In the genomic region with DNA sequence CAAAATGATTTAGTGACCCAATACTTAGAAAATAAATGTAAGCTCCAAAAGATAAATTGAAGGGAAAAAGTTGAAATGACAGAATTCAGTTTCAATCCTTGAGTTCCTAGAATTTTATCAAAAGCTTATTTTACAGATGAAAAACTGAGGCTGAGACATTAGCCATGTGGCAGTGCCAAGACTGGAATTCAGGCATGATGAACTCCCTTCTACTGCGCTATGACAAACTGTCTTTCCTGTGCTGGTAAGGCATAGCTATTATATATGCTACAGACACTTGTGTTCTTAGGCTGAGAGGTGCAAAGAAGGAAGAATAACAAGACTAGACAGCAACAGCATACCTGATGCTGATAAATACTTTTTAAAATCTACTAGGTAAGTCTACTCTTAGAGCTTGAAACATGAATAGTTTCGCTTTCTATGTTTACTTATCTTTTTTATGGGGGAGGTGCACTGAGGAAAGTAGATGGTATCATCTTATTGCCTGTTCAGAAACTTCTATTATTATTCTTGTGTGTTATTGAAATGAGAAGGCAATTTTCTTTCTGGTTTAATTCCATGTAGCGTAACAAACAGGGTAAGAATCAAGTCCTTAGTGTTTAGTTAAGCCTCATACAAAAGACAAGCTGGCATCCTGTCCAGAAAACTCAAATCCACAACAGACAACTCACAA, we compare ENCODE assay signal across 8 cellular contexts. TPM values are rescaled to one million over a fixed set of nuclear protein-coding genes. Genes with fewer than 3 reads are reported as not detected.
DNase-seq lines count a peak whose midpoint lies in the region; ATAC-seq and TF ChIP-seq lines count a peak whose summit lies in the region.

No MANE protein-coding gene starts in this region.

- no peak for TF ChIP-seq CTCF in DOHH2 (IDR thresholded peaks at IDR 0.05; ENCODE audit: low read depth, low read length, poor library complexity, severe bottlenecking)
- TF ChIP-seq CTCF in PC-9 (conservative IDR thresholded peaks at IDR 0.05) = no peak
- no peak for TF ChIP-seq CTCF in esophagus muscularis mucosa (IDR thresholded peaks at IDR 0.05)

- H4K8ac ChIP-seq in neuronal stem cell (ENCODE audit: low read depth, low read length) = no peak overlapping the region

- no peak overlapping the region for H2BK12ac ChIP-seq in neuronal stem cell (ENCODE audit: low read length)

- H3F3A ChIP-seq in DOHH2 (ENCODE audit: control insufficient read depth, insufficient read depth) (peaks cover 2% of the 10 kb centered on the region; the same call in 1 of the 2 replicates), PC-9 (ENCODE audit: insufficient read depth, low read depth) (peaks cover 8% of the 10 kb centered on the region)

- H3K4me2 ChIP-seq in DOHH2 (ENCODE audit: low read length) (peak overlapping the region; percentile 86), PC-9 (peak overlapping the region; percentile 88), neuronal stem cell (ENCODE audit: insufficient read depth, low read length, poor library complexity, severe bottlenecking) (no peak overlapping the region)

- no peaks in the 10 kb centered on the region for H3K9me3 ChIP-seq in DOHH2 (ENCODE audit: control insufficient read depth, insufficient read depth, low read length)
- H3K9me3 ChIP-seq in PC-9 (ENCODE audit: insufficient read depth, low read depth) = no peaks in the 10 kb centered on the region
- no peaks in the 10 kb centered on the region for H3K9me3 ChIP-seq in esophagus muscularis mucosa
- no peaks in the 10 kb centered on the region for H3K9me3 ChIP-seq in neuronal stem cell (replicated peaks in 1 of 2; ENCODE audit: control insufficient read depth in 2 of 2, insufficient read depth in 1 of 2, low read depth in 1 of 2, low read length in 2 of 2)

- no peak overlapping the region for H3K9ac ChIP-seq in neuronal stem cell (ENCODE audit: low read depth, low read length, poor library complexity)

- no peak overlapping the region for H3K18ac ChIP-seq in neuronal stem cell (ENCODE audit: low read length)

- BruUV-seq in PC-9 (replicated peaks; lab: Mats Ljungman, UMichigan) = no TSS peak

- intact Hi-C loops in PC-9 (cut with micrococcal nuclease; ENCODE audit: unreplicated experiment) (loop anchor here (5.0 kb wide), 1 partner anchor 57 kb away; no protein-coding TSS in a partner anchor), esophagus muscularis mucosa (cut with DNase I) (no loop called here)

- H2AK5ac ChIP-seq in neuronal stem cell (ENCODE audit: low read depth, low read length) = no peak overlapping the region

- H2BK120ac ChIP-seq in neuronal stem cell (ENCODE audit: low read depth, low read length) = no peak overlapping the region

- H3K4me1 ChIP-seq in DOHH2 (ENCODE audit: control insufficient read depth, low read length) (peaks cover 31% of the 10 kb centered on the region), PC-9 (replicated peaks; ENCODE audit: insufficient read depth) (peaks cover 41% of the 10 kb centered on the region), esophagus muscularis mucosa (peaks cover 46 to 59% (median 51%) of the 10 kb centered on the region in 4 donors), neuronal stem cell (ENCODE audit: control insufficient read depth in 2 of 2, insufficient read depth in 1 of 2, low read depth in 1 of 2, low read length in 2 of 2) (peaks cover 7 to 8% of the 10 kb centered on the region in 2 donors)

- H3K4me3 ChIP-seq in DOHH2 (ENCODE audit: low read length) (peak overlapping the region; percentile 92), PC-9 (peak overlapping the region; percentile 74), esophagus muscularis mucosa (peak overlapping the region; percentile 85 to 93 (median 86)), skeletal muscle cell (ENCODE audit: low read depth, low read length) (peak overlapping the region; percentile 88), neuronal stem cell (ENCODE audit: low read length in 2 of 2) (peak overlapping the region in 1 of 2 donors; percentile 88)

- H3K79me1 ChIP-seq in neuronal stem cell (ENCODE audit: low read depth, low read length) = peaks cover 5% of the 10 kb centered on the region

- no peaks in the 10 kb centered on the region for H3K9me2 ChIP-seq in DOHH2 (replicated peaks; ENCODE audit: control insufficient read depth, low read length)
- H3K9me2 ChIP-seq in PC-9 (ENCODE audit: insufficient read depth) = no peaks in the 10 kb centered on the region

- H3K23ac ChIP-seq in neuronal stem cell (ENCODE audit: low read depth, low read length, poor library complexity) = no peak overlapping the region

- H4K20me1 ChIP-seq in DOHH2 (ENCODE audit: control insufficient read depth, insufficient read depth, low read depth, low read length) = peaks cover 9% of the 10 kb centered on the region; the same call in 1 of the 2 replicates
- no peaks in the 10 kb centered on the region for H4K20me1 ChIP-seq in PC-9 (ENCODE audit: insufficient read depth)

- H2BK15ac ChIP-seq in neuronal stem cell (ENCODE audit: low read length) = no peak overlapping the region

- POLR2A ChIA-PET in PC-9 (lab: Charles Lee; ENCODE audit: unreplicated experiment) = interaction anchor here (0.7 kb wide), 1 partner anchor 9 kb away, joined by 3 read pairs; no protein-coding TSS in a partner anchor

- CTCF ChIA-PET in PC-9 (lab: Charles Lee) = interaction anchor here (0.6 kb wide), 1 partner anchor 148 kb away, joined by 3 read pairs; no protein-coding TSS in a partner anchor

- DNase-seq in PC-9 (no peak), esophagus muscularis mucosa (ENCODE audit: extremely low spot score) (no peak), skeletal muscle cell (ENCODE audit: low read depth) (no peak), neuronal stem cell (ENCODE audit: low spot score) (no peak), UCSD-AML1 (lab: John Stamatoyannopoulos, UW; ENCODE audit: unreplicated experiment) (no peak)

- H2AFZ ChIP-seq in PC-9 (no peak overlapping the region; the same call in 1 of the 2 replicates), neuronal stem cell (ENCODE audit: low read length) (no peak overlapping the region)

- H2BK5ac ChIP-seq in neuronal stem cell (ENCODE audit: low read length) = no peak overlapping the region

- ATAC-seq in GM21447 (IDR thresholded peaks at IDR 0.05; ENCODE audit: unreplicated experiment) (peak; percentile 30), GM18909 (IDR thresholded peaks at IDR 0.05; ENCODE audit: poor library complexity, unreplicated experiment) (no peak)

- 74% methylated on average over 3 of the region's 3 CpGs for WGBS in esophagus muscularis mucosa
- WGBS in neuronal stem cell (ENCODE audit: extremely low coverage in 2 of 2, insufficient read length in 2 of 2, insufficient replicate concordance in 1 of 2), 2 donors = no CpG with 5 or more reads among the region's 3 CpGs

- H3K36me3 ChIP-seq in DOHH2 (ENCODE audit: control insufficient read depth, low read length) (peaks cover 37% of the 10 kb centered on the region), PC-9 (ENCODE audit: low read depth) (0 out of 2 replicates have a peak, but pooled peaks cover 10% of the 10 kb centered on the region), esophagus muscularis mucosa (peaks cover 0 to 5% (median 0%) of the 10 kb centered on the region in 4 donors), neuronal stem cell (replicated peaks in 1 of 2; ENCODE audit: control insufficient read depth in 2 of 2, insufficient read depth in 2 of 2, low read length in 2 of 2) (peaks cover 0 to 10% of the 10 kb centered on the region in 2 donors)

- H3K79me2 ChIP-seq in DOHH2 (ENCODE audit: control insufficient read depth, low read length) (peaks cover 67% of the 10 kb centered on the region), PC-9 (ENCODE audit: low read depth) (peaks cover 56% of the 10 kb centered on the region)

- no peak overlapping the region for H3K14ac ChIP-seq in neuronal stem cell (ENCODE audit: low read length)

- TF ChIP-seq EP300 in esophagus muscularis mucosa (IDR thresholded peaks at IDR 0.05) = no peak

- H3K4ac ChIP-seq in neuronal stem cell (ENCODE audit: low read length) = no peak overlapping the region

- TF ChIP-seq POLR2A in esophagus muscularis mucosa (IDR thresholded peaks at IDR 0.05; ENCODE audit: low read depth) = no peak

- H4K91ac ChIP-seq in neuronal stem cell (ENCODE audit: low read depth, low read length, poor library complexity) = no peak overlapping the region

- no peaks in the 10 kb centered on the region for H3K27me3 ChIP-seq in DOHH2 (ENCODE audit: control insufficient read depth, low read length)
- H3K27me3 ChIP-seq in PC-9 (ENCODE audit: insufficient read depth, low read depth) = no peaks in the 10 kb centered on the region
- no peaks in the 10 kb centered on the region for H3K27me3 ChIP-seq in esophagus muscularis mucosa
- H3K27me3 ChIP-seq in neuronal stem cell (ENCODE audit: control insufficient read depth in 3 of 3, insufficient read depth in 3 of 3, low read depth in 1 of 3, low read length in 3 of 3) = no peaks in the 10 kb centered on the region

- no peak overlapping the region for H3K27ac ChIP-seq in DOHH2 (ENCODE audit: low read depth, low read length)
- H3K27ac ChIP-seq in PC-9 = peak overlapping the region; percentile 88
- H3K27ac ChIP-seq in esophagus muscularis mucosa (replicated peaks in 1 of 4) = peak overlapping the region; percentile 93 to 95 (median 94)
- H3K27ac ChIP-seq in neuronal stem cell (replicated peaks; ENCODE audit: low read length) = no peak overlapping the region

RNA-seq across cellular contexts. Expression of gene TTC32, which starts 1.8 kb away (rescaled TPM):
- 27.9 and 36.2 TPM in 2 replicates for total RNA-seq in PC-9 (2021)
- 10 to 100 TPM in 2 of 4 donors, 1 to 10 TPM in 2; 8.1 to 12.5 (median 10.2) TPM for total RNA-seq in esophagus muscularis mucosa
- 41.4 TPM for polyA plus RNA-seq in neuronal stem cell (2013, experiment 1 of 2)
- polyA plus RNA-seq in neuronal stem cell (2013, experiment 2 of 2) = 42.4 TPM

Comparison
In these comparisons a context has a peak if more than half of its experiments do, and no peak if none do; other contexts are left out.
1. H3K27ac ChIP-seq: peak in PC-9 (single experiment) and esophagus muscularis mucosa (4 of 4); none in DOHH2 (single experiment) and neuronal stem cell (single experiment).